In genomic region chr12:131218291-131219172, GRCh38 we compare ENCODE assay signal across 13 cellular contexts.
DNase-seq lines count a peak whose midpoint lies in the region; ATAC-seq and TF ChIP-seq lines count a peak whose summit lies in the region.
"Had no signal": no experiment of that assay in that cellular context is flagged by ENCODE, and none has a peak within 500 bp of the region (broad histone marks: within the 10 kb centered on the region; RNA-seq: fewer than 3 reads in every experiment).

No MANE protein-coding gene starts in this region.

- no peaks in the 10 kb centered on the region for H3K9me3 ChIP-seq in CD4-positive, alpha-beta T cell (ENCODE audit: control insufficient read depth, low read length)
- no peaks in the 10 kb centered on the region for H3K9me3 ChIP-seq in CD8-positive, alpha-beta memory T cell (ENCODE audit: low read length)

- POLR2A ChIA-PET in CD4-positive, alpha-beta T cell (lab: Charles Lee), result no interaction called here
- POLR2A ChIA-PET in CD8-positive, alpha-beta memory T cell (lab: Charles Lee), result no interaction called here

- H3K9me3 Mint-ChIP-seq in brain (peaks cover 0 to 2% (median under 1%) of the 10 kb centered on the region in 5 experiments), osteocyte (ENCODE audit: unreplicated experiment) (no peaks in the 10 kb centered on the region)
- H3K9me3 Mint-ChIP-seq in CD4-positive, alpha-beta T cell, result no peaks in the 10 kb centered on the region
- peaks cover 0 to 2% (median 0%) of the 10 kb centered on the region in 5 donors for H3K9me3 Mint-ChIP-seq in CD8-positive, alpha-beta memory T cell

- H3K27ac ChIP-seq in CD4-positive, alpha-beta T cell (ENCODE audit: low read depth, low read length), result no peak overlapping the region
- no peak overlapping the region for H3K27ac ChIP-seq in CD8-positive, alpha-beta memory T cell (ENCODE audit: low read depth, low read length)
- H3K27ac ChIP-seq: foreskin keratinocyte had no signal

- H3K4me1 Mint-ChIP-seq in brain (peaks cover 59% of the 10 kb centered on the region), osteocyte (ENCODE audit: unreplicated experiment) (peaks cover 5% of the 10 kb centered on the region)
- H3K4me1 Mint-ChIP-seq in CD4-positive, alpha-beta T cell (ENCODE audit: low read depth), result peaks cover 9% of the 10 kb centered on the region
- peaks cover 6 to 9% (median 6%) of the 10 kb centered on the region in 3 donors for H3K4me1 Mint-ChIP-seq in CD8-positive, alpha-beta memory T cell

- intact Hi-C loops in CD4-positive, alpha-beta T cell (cut with DNase I, micrococcal nuclease), result no loop called here

- CTCF ChIA-PET in CD4-positive, alpha-beta T cell (lab: Charles Lee), result no interaction called here
- CTCF ChIA-PET in CD8-positive, alpha-beta memory T cell (lab: Charles Lee), result no interaction called here

- peaks cover 5% of the 10 kb centered on the region for H3K27me3 ChIP-seq in CD4-positive, alpha-beta T cell (ENCODE audit: control insufficient read depth, insufficient read depth, low read length)
- H3K27me3 ChIP-seq in CD8-positive, alpha-beta memory T cell (ENCODE audit: insufficient read depth, low read length, poor library complexity, severe bottlenecking), result no peaks in the 10 kb centered on the region
- H3K27me3 ChIP-seq: foreskin keratinocyte had no signal

- TF ChIP-seq CTCF in brain (conservative IDR thresholded peaks at IDR 0.05) (no peak), osteocyte (IDR thresholded peaks at IDR 0.05) (no peak)
- no peak for TF ChIP-seq CTCF in CD4-positive, alpha-beta T cell (IDR thresholded peaks at IDR 0.05)

- H3K36me3 Mint-ChIP-seq in brain, result no peaks in the 10 kb centered on the region
- no peaks in the 10 kb centered on the region for H3K36me3 Mint-ChIP-seq in CD4-positive, alpha-beta T cell (ENCODE audit: low read depth)
- no peaks in the 10 kb centered on the region for H3K36me3 Mint-ChIP-seq in CD8-positive, alpha-beta memory T cell
- no peaks in the 10 kb centered on the region for H3K36me3 Mint-ChIP-seq in osteocyte (ENCODE audit: unreplicated experiment)

- peak; percentile 42 for ATAC-seq in GM18907 (IDR thresholded peaks at IDR 0.05; ENCODE audit: unreplicated experiment)
- ATAC-seq in HG03432 (IDR thresholded peaks at IDR 0.05; ENCODE audit: unreplicated experiment), result peak; percentile 40
- ATAC-seq in CD4-positive, alpha-beta T cell (ENCODE audit: poor library complexity), result no peak
- ATAC-seq in GM19452 (IDR thresholded peaks at IDR 0.05; ENCODE audit: unreplicated experiment), result no peak
- ATAC-seq: foreskin keratinocyte had no signal

- H3K36me3 ChIP-seq in CD8-positive, alpha-beta memory T cell (ENCODE audit: insufficient read depth, low read length), result no peaks in the 10 kb centered on the region

- DNase-seq in renal cortical epithelial cell (ENCODE audit: low read depth) (peak; percentile 70), osteocyte (ENCODE audit: extremely low spot score, unreplicated experiment) (no peak)
- DNase-seq in CD4-positive, alpha-beta T cell, result no peak
- no peak for DNase-seq in CD8-positive, alpha-beta memory T cell
- DNase-seq: cerebellar nuclear complex, DND-41, foreskin keratinocyte, mesenchymal stem cell, NCI-H748 treated with DMSO at 0.1 percent for 48 hours had no signal

- H3K27me3 Mint-ChIP-seq in brain (peaks cover 7% of the 10 kb centered on the region), osteocyte (ENCODE audit: unreplicated experiment) (peaks cover 15% of the 10 kb centered on the region)
- H3K27me3 Mint-ChIP-seq in CD4-positive, alpha-beta T cell, result peaks cover 31% of the 10 kb centered on the region
- H3K27me3 Mint-ChIP-seq in CD8-positive, alpha-beta memory T cell, result peaks cover 10 to 32% of the 10 kb centered on the region in 2 donors

- peak overlapping the region in 1 of 5 experiments; percentile 21 for H3K4me3 Mint-ChIP-seq in brain
- H3K4me3 Mint-ChIP-seq in CD4-positive, alpha-beta T cell, result no peak overlapping the region
- no peak overlapping the region for H3K4me3 Mint-ChIP-seq in CD8-positive, alpha-beta memory T cell
- no peak overlapping the region for H3K4me3 Mint-ChIP-seq in osteocyte (ENCODE audit: unreplicated experiment)

- H3K27ac Mint-ChIP-seq in brain, result peak overlapping the region; percentile 27 to 95 (median 48)
- no peak overlapping the region for H3K27ac Mint-ChIP-seq in CD4-positive, alpha-beta T cell
- H3K27ac Mint-ChIP-seq in CD8-positive, alpha-beta memory T cell, result no peak overlapping the region
- no peak overlapping the region for H3K27ac Mint-ChIP-seq in osteocyte (ENCODE audit: unreplicated experiment)

- H3K4me3 ChIP-seq in CD8-positive, alpha-beta memory T cell (ENCODE audit: low read length), result no peak overlapping the region

- no peaks in the 10 kb centered on the region for H3K4me1 ChIP-seq in CD8-positive, alpha-beta memory T cell (ENCODE audit: insufficient read depth, low read length)
- H3K4me1 ChIP-seq: foreskin keratinocyte had no signal

Comparison
In these comparisons a context has a peak if more than half of its experiments do, and no peak if none do; other contexts are left out.
1. ATAC-seq: peak in GM18907 (single experiment) and HG03432 (single experiment); none in CD4-positive, alpha-beta T cell (single experiment) and GM19452 (single experiment).
2. H3K27ac Mint-ChIP-seq: peak in brain (5 of 5); none in CD4-positive, alpha-beta T cell (single experiment), CD8-positive, alpha-beta memory T cell (0 of 8) and osteocyte (single experiment).